In genomic region chr11:5279678-5280077, GRCh38 we compare ENCODE assay signal across 1 cellular context.
TF ChIP-seq lines count a peak whose summit lies in the region.

No MANE protein-coding gene starts in this region.

TF ChIP-seq in A549, 52 proteins besides CTCF, POLR2A, EP300 and RAD21:
- TF ChIP-seq ZFP36 (IDR thresholded peaks at IDR 0.05; ENCODE audit: borderline replicate concordance, partially characterized antibody) (no peak), CBX2 (IDR thresholded peaks at IDR 0.05; ENCODE audit: borderline replicate concordance, low read depth) (no peak), NFE2L2 (conservative IDR thresholded peaks at IDR 0.05; ENCODE audit: low read length) (no peak), HOXB5 (CRISPR knock-in tag; IDR thresholded peaks at IDR 0.05) (no peak), MAX (IDR thresholded peaks at IDR 0.05) (no peak)
TF ChIP-seq in A549: peak in this region for 0.
